ENCODE assay signal across 8 cellular contexts in genomic region chr5:174793684-174794328, GRCh38.
DNase-seq lines count a peak whose midpoint lies in the region; ATAC-seq and TF ChIP-seq lines count a peak whose summit lies in the region.

No MANE protein-coding gene starts in this region.

- peak overlapping the region; percentile 84 for H4K91ac ChIP-seq in trophoblast cell (ENCODE audit: low read depth, low read length)

- DNase-seq in 8988T (peak; percentile 60), GM12865 (ENCODE audit: low read depth) (peak; percentile 48), RPMI8226 (peak; percentile 69), glutamatergic neuron (peak; percentile 82), trophoblast cell (peak; percentile 31 to 78), aorta (peak; percentile 56 to 87)
- DNase-seq in activated naive CD4-positive, alpha-beta T cell treated with anti-CD3 and anti-CD28 coated beads for 36 hours, result peak; percentile 59

- H2BK5ac ChIP-seq in trophoblast cell (ENCODE audit: low read depth, low read length, poor library complexity), result no peak overlapping the region

- peak overlapping the region; percentile 63 for H2BK12ac ChIP-seq in trophoblast cell (ENCODE audit: low read length)

- no peak overlapping the region for H3K14ac ChIP-seq in trophoblast cell (ENCODE audit: low read length)

- H3K27ac ChIP-seq in trophoblast cell (ENCODE audit: low read depth, low read length) (no peak overlapping the region), aorta (ENCODE audit: low read depth in 1 of 2, low read length in 2 of 2) (no peak overlapping the region)

- H3K79me2 ChIP-seq in trophoblast cell (ENCODE audit: control insufficient read depth, insufficient read depth, low read length, poor library complexity), result no peaks in the 10 kb centered on the region

- H3K9me3 ChIP-seq in trophoblast cell (ENCODE audit: insufficient read depth, low read depth, low read length) (no peaks in the 10 kb centered on the region), aorta (ENCODE audit: control insufficient read depth, low read length) (no peaks in the 10 kb centered on the region)

- TF ChIP-seq CTCF in GM12865 (IDR thresholded peaks at IDR 0.05; ENCODE audit: insufficient read depth, low read depth, low read length, missing control alignments) (peak; percentile 89), glutamatergic neuron (IDR thresholded peaks at IDR 0.05; ENCODE audit: partially characterized antibody, unreplicated experiment) (peak; percentile 88)

- peak overlapping the region; percentile 72 for H2BK120ac ChIP-seq in trophoblast cell (ENCODE audit: insufficient read depth, low read length, poor library complexity)

- no peaks in the 10 kb centered on the region for H3K36me3 ChIP-seq in trophoblast cell (ENCODE audit: control insufficient read depth in 1 of 2, insufficient read depth in 2 of 2, low read length in 2 of 2)
- H3K36me3 ChIP-seq in aorta (ENCODE audit: control insufficient read depth in 1 of 2, insufficient read depth in 2 of 2, low read length in 1 of 2), result no peaks in the 10 kb centered on the region

- H3K4me3 ChIP-seq in GM12865 (ENCODE audit: low read depth, low read length) (no peak overlapping the region), trophoblast cell (ENCODE audit: low read depth, low read length) (no peak overlapping the region), aorta (ENCODE audit: low read length in 2 of 2) (no peak overlapping the region)

- H3K23ac ChIP-seq in trophoblast cell (ENCODE audit: low read length), result no peak overlapping the region

- H3K27me3 ChIP-seq in trophoblast cell (ENCODE audit: insufficient read depth, low read length), result no peaks in the 10 kb centered on the region
- H3K27me3 ChIP-seq in aorta (ENCODE audit: control insufficient read depth in 1 of 2, insufficient read depth in 2 of 2, low read length in 1 of 2), result no peaks in the 10 kb centered on the region

- intact Hi-C loops in activated naive CD4-positive, alpha-beta T cell treated with anti-CD3 and anti-CD28 coated beads for 36 hours (cut with micrococcal nuclease), result loop anchor here (1.0 kb wide), 2 partner anchors 375 to 467 kb away; no protein-coding TSS in a partner anchor
- intact Hi-C loops in aorta (cut with DNase I), result loop anchor here (1.0 to 2.0 kb wide), 3 partner anchors 373 to 467 kb away; no protein-coding TSS in a partner anchor

- H3K27ac Mint-ChIP-seq in activated naive CD4-positive, alpha-beta T cell treated with anti-CD3 and anti-CD28 coated beads for 36 hours, result no peak overlapping the region
- no peak overlapping the region for H3K27ac Mint-ChIP-seq in glutamatergic neuron (ENCODE audit: unreplicated experiment)

- H3K4me2 ChIP-seq in trophoblast cell (ENCODE audit: low read length), result peak overlapping the region; percentile 36

- peak overlapping the region; percentile 38 for H2AFZ ChIP-seq in trophoblast cell (ENCODE audit: insufficient read depth, low read length, poor library complexity)

- H3K4me1 Mint-ChIP-seq in activated naive CD4-positive, alpha-beta T cell treated with anti-CD3 and anti-CD28 coated beads for 36 hours (ENCODE audit: low read depth), result peaks cover 2% of the 10 kb centered on the region
- H3K4me1 Mint-ChIP-seq in glutamatergic neuron (ENCODE audit: low read depth, unreplicated experiment), result no peaks in the 10 kb centered on the region

- no peak overlapping the region for H2AK5ac ChIP-seq in trophoblast cell (ENCODE audit: low read length)

- H3K79me1 ChIP-seq in trophoblast cell (ENCODE audit: low read length), result peaks cover 4% of the 10 kb centered on the region

- H3K4me1 ChIP-seq in trophoblast cell (ENCODE audit: control insufficient read depth in 1 of 2, insufficient read depth in 2 of 2, low read length in 2 of 2) (peaks cover 7% of the 10 kb centered on the region in 2 experiments), aorta (ENCODE audit: control insufficient read depth in 1 of 2, insufficient read depth in 2 of 2, low read length in 2 of 2) (no peaks in the 10 kb centered on the region)

- no peak overlapping the region for H3K18ac ChIP-seq in trophoblast cell (ENCODE audit: low read length)

- no peak overlapping the region for H3K4me3 Mint-ChIP-seq in activated naive CD4-positive, alpha-beta T cell treated with anti-CD3 and anti-CD28 coated beads for 36 hours
- H3K4me3 Mint-ChIP-seq in glutamatergic neuron (ENCODE audit: unreplicated experiment), result no peak overlapping the region

- no peaks in the 10 kb centered on the region for H3K36me3 Mint-ChIP-seq in activated naive CD4-positive, alpha-beta T cell treated with anti-CD3 and anti-CD28 coated beads for 36 hours (ENCODE audit: low read depth)
- H3K36me3 Mint-ChIP-seq in glutamatergic neuron (ENCODE audit: unreplicated experiment), result no peaks in the 10 kb centered on the region

- peaks cover 49% of the 10 kb centered on the region for H3K27me3 Mint-ChIP-seq in activated naive CD4-positive, alpha-beta T cell treated with anti-CD3 and anti-CD28 coated beads for 36 hours (ENCODE audit: low read depth)
- H3K27me3 Mint-ChIP-seq in glutamatergic neuron (ENCODE audit: unreplicated experiment), result no peaks in the 10 kb centered on the region

- no peaks in the 10 kb centered on the region for H3K9me3 Mint-ChIP-seq in activated naive CD4-positive, alpha-beta T cell treated with anti-CD3 and anti-CD28 coated beads for 36 hours
- H3K9me3 Mint-ChIP-seq in glutamatergic neuron (ENCODE audit: unreplicated experiment), result no peaks in the 10 kb centered on the region

- no peak overlapping the region for H3K4ac ChIP-seq in trophoblast cell (ENCODE audit: low read depth, low read length)

- H4K12ac ChIP-seq in trophoblast cell (ENCODE audit: low read depth, low read length), result no peak overlapping the region

- CTCF ChIA-PET in activated naive CD4-positive, alpha-beta T cell treated with anti-CD3 and anti-CD28 coated beads for 36 hours (lab: Charles Lee), result interaction anchor here (1.3 to 2.6 kb wide), 2 partner anchors 16 to 374 kb away, joined by 3 to 16 read pairs; no protein-coding TSS in a partner anchor

- ATAC-seq in HG03354 (IDR thresholded peaks at IDR 0.05; ENCODE audit: poor library complexity, severe bottlenecking, unreplicated experiment) (peak; percentile 84), aorta (ENCODE audit: low FRiP score) (peak; percentile 84)

- H4K8ac ChIP-seq in trophoblast cell (ENCODE audit: low read depth, low read length), result peak overlapping the region; percentile 71

- no CpG with 5 or more reads among the region's 31 CpGs for WGBS in trophoblast cell (ENCODE audit: extremely low coverage, insufficient coverage, insufficient read length)
- 2 to 3% methylated on average over 30 to 31 of the region's 31 CpGs for WGBS in aorta, 2 donors

- no peak overlapping the region for H3K9ac ChIP-seq in trophoblast cell (ENCODE audit: low read length)
